Comparison of ENCODE assay signal across 8 cellular contexts in the genomic region with DNA sequence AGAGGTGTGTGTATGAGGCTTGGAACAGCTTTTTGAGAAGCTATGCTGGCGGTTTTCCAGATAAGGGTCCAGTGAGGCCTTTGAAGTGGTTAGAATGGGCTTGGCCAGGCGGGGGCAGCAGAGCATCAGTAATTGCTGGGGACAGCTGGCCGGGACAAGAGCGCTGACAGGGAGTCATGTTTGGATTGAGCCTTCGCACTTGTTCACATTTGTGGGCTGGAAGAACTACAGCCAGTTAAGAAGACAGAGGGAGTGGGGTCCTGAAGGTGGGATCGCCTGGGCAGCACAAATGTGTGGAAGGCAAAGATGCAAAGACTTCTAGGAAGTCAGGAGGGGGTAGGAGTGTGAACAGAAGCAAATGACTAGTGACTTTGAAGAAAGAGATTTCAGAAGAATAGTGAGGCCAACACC. TPM values are rescaled to one million over a fixed set of nuclear protein-coding genes. Genes with fewer than 3 reads are reported as not detected.
A peak's percentile ranks its signal among the peaks of the same experiment; 100 is the strongest.
DNase-seq lines count a peak whose midpoint lies in the region; ATAC-seq and TF ChIP-seq lines count a peak whose summit lies in the region.

No MANE protein-coding gene starts in this region.

- ATAC-seq in GM18867 (IDR thresholded peaks at IDR 0.05; ENCODE audit: unreplicated experiment) (peak; percentile 99), HG03095 (IDR thresholded peaks at IDR 0.05; ENCODE audit: unreplicated experiment) (peak; percentile 85), WTC11 (peak; percentile 100)

- no peak overlapping the region for H3K4me3 Mint-ChIP-seq in WTC11

- POLR2A ChIA-PET in WTC11 (lab: Charles Lee), result interaction anchor here (1.0 kb wide), 1 partner anchor 10 kb away, joined by 3 read pairs; no protein-coding TSS in a partner anchor

- H3K27ac Mint-ChIP-seq in WTC11, result no peak overlapping the region

- peak; percentile 72; the same call in 1 of the 2 replicates for TF ChIP-seq CTCF in WTC11 (IDR thresholded peaks at IDR 0.05)

- peaks cover 21% of the 10 kb centered on the region for H3K9me3 Mint-ChIP-seq in WTC11

- in situ Hi-C loops in T47D (cut with HindIII; ENCODE audit: low pct_unique_long_range_greater_than_20kb, low sequenced_read_pairs), result no loop called here

- no peaks in the 10 kb centered on the region for H3K4me1 Mint-ChIP-seq in WTC11

- CTCF ChIA-PET in WTC11 (lab: Charles Lee), result interaction anchor here (0.6 to 1.8 kb wide), 15 partner anchors 10 to 909 kb away, joined by 3 to 13 read pairs (median 4); partner anchors contain the start of gene SDHAF3

- H3K36me3 Mint-ChIP-seq in WTC11, result peaks cover 5% of the 10 kb centered on the region; the same call in 1 of the 2 replicates

- DNase-seq in AG08395 (ENCODE audit: low spot score), result peak; percentile 69
- DNase-seq in NCI-H2171 (lab: John Stamatoyannopoulos, UW), result peak; percentile 3
- DNase-seq in WTC11 (ENCODE audit: low spot score), result peak; percentile 92
- DNase-seq in T47D (ENCODE audit: low read depth in 1 of 2, low spot score in 1 of 2), result peak; percentile 30 to 67
- DNase-seq in islet precursor cell, result peak; percentile 90
- DNase-seq in stimulated activated CD4-positive, alpha-beta T cell treated with anti-CD3 and anti-CD28 coated beads, Interleukin-1b, Interleukin-23, amount 100 ng/mL, for 24 hours (ENCODE audit: low read depth in 4 of 4, low spot score in 1 of 4), result peak; percentile 48 to 57 (median 50)

- peaks cover 5% of the 10 kb centered on the region; the same call in 1 of the 2 replicates for H3K27me3 Mint-ChIP-seq in WTC11 (ENCODE audit: low read depth)

TF ChIP-seq in WTC11, 78 proteins besides CTCF, POLR2A, EP300 and RAD21:
- no peak for TF ChIP-seq MXD4 (CRISPR knock-in tag; IDR thresholded peaks at IDR 0.05; ENCODE audit: borderline replicate concordance)
- peak; percentile 13; the same call in 1 of the 2 replicates for TF ChIP-seq ETV6 (CRISPR knock-in tag; IDR thresholded peaks at IDR 0.05)

RNA-seq across cellular contexts. Expression of gene SDHAF3, which starts 12.8 kb away (rescaled TPM):
- total RNA-seq in WTC11 (2021), result 25.5 to 32.0 TPM (median 26.1 TPM) in 3 replicates

Comparison
In these comparisons a context has a peak if more than half of its experiments do, and no peak if none do; other contexts are left out.
1. Peak in every context shown above with its lines: DNase-seq and ATAC-seq.
2. DNase-seq: peak in every context shown above with its lines; median percentile 92 in WTC11; 90 in islet precursor cell; 69 in AG08395; 50 in stimulated activated CD4-positive, alpha-beta T cell treated with anti-CD3 and anti-CD28 coated beads, Interleukin-1b, Interleukin-23, amount 100 ng/mL, for 24 hours; 48 in T47D; 3 in NCI-H2171.